21 cellular contexts compared by ENCODE assay signal in genomic region chr1:36582066-36582755, GRCh38.
"Had no signal": no experiment of that assay in that cellular context is flagged by ENCODE, and none has a peak within 500 bp of the region (broad histone marks: within the 10 kb centered on the region; RNA-seq: fewer than 3 reads in every experiment).

No MANE protein-coding gene starts in this region.

- H3K36me3 ChIP-seq: heart left ventricle, lower lobe of right lung, spleen, thyroid gland, upper lobe of right lung, WERI-Rb-1 had no signal

- H3K27me3 ChIP-seq: thyroid gland had no signal

- H3K27ac ChIP-seq: heart left ventricle, lower lobe of right lung, spleen, thyroid gland, upper lobe of right lung, WERI-Rb-1 had no signal

- H3K9me3 ChIP-seq: heart left ventricle, lower lobe of right lung, spleen, thyroid gland, upper lobe of right lung had no signal

- FAIRE-seq: endometrium, TTC549 had no signal

- ATAC-seq: activated CD8-positive, alpha-beta T cell treated with anti-CD3 and anti-CD28 coated beads, Interleukin-2, amount 10 ng/mL, durations not matched to agents 7 days and 5 days; activated naive CD4-positive, alpha-beta T cell treated with anti-CD3 and anti-CD28 coated beads, Interleukin-2, amount 50 U/mL, for 72 hours; activated T-helper 17 cell treated with anti-CD3 and anti-CD28 coated beads, Interleukin-2, amount 50 U/mL, for 72 hours; heart left ventricle; left colon; lower lobe of right lung; upper lobe of right lung had no signal

- H3K4me3 ChIP-seq: heart left ventricle, lower lobe of right lung, spleen, thyroid gland, upper lobe of right lung had no signal

- DNase-seq: activated CD4-positive, alpha-beta T cell treated with anti-CD3 and anti-CD28 coated beads for 1 hour; activated CD4-positive, alpha-beta T cell treated with anti-CD3 and anti-CD28 coated beads, Interleukin-2, amount 50 U/mL, for 1 hour; activated CD8-positive, alpha-beta T cell treated with anti-CD3 and anti-CD28 coated beads, Interleukin-2, amount 10 ng/mL, durations not matched to agents 7 days and 5 days; activated T-cell treated with anti-CD3 and anti-CD28 coated beads, Interleukin-2, amount 50 U/mL, for 24 hours; aorta; heart left ventricle; islet precursor cell; left colon; lower lobe of right lung; naive B cell; retina; spleen; stimulated activated CD4-positive, alpha-beta T cell treated with anti-CD3 and anti-CD28 coated beads, Interleukin-4, amount 100 ng/mL, for 1 hour; stimulated activated naive CD4-positive, alpha-beta T cell treated with Interleukin-2 at 50 U/mL for 16 hours; thyroid gland; upper lobe of right lung; WERI-Rb-1 had no signal

- H3K4me1 ChIP-seq: heart left ventricle, lower lobe of right lung, spleen, thyroid gland, upper lobe of right lung had no signal
